In the genomic region with DNA sequence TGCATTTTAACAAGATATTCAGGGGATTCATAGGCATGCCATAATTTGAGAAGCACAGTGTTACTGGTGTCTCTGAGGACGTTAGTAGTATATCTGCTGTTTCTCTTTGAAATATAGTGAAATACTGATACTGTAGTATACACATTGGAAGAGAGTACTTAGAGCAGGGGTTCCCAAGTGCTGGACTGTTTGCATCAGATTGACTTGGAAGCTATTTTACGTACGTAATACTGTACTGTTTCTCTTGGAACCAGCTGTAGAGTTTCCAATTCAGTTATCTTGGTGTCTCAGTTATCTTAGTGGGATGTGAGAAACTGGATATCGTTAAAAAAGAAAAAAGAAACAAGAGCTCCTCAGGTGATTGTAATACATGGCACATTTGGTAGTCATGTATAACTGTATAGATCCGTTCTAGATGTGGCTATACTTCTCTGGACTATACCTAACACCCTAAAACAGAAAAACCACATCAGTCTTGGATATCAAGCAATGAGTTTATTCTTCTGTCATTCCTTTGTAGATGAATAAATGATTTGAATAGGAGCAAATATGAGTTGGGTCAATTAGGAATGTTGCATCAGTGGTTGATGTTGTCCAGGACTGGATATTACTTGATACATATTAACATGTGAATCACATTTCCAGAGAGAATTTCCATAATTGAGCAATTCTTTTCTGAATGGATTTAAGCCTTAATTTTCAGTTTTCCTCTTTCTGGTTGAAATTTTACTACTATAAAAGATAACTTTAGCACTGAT, we compare ENCODE assay signal across 28 cellular contexts.
"Had no signal": no experiment of that assay in that cellular context is flagged by ENCODE, and none has a peak within 500 bp of the region (broad histone marks: within the 10 kb centered on the region; RNA-seq: fewer than 3 reads in every experiment).

No MANE protein-coding gene starts in this region.

- H3K4me3 ChIP-seq: hepatocyte, left lung, lung, right atrium auricular region, skin epidermis, transverse colon had no signal

- H3K4me2 ChIP-seq: hepatocyte had no signal

- DNase-seq: activated B cell treated with CpG ODN at 0.5 μM for 24 hours; activated CD4-positive, alpha-beta memory T cell treated with anti-CD3 and anti-CD28 coated beads for 36 hours; activated CD4-positive, alpha-beta T cell treated with anti-CD3 and anti-CD28 coated beads for 4 hours; activated effector memory CD4-positive, alpha-beta T cell treated with Interleukin-2 at 50 U/mL for 16 hours; activated naive CD4-positive, alpha-beta T cell treated with anti-CD3 and anti-CD28 coated beads for 36 hours; activated naive CD8-positive, alpha-beta T cell treated with anti-CD3 and anti-CD28 coated beads, Interleukin-2, amount 10 ng/mL, durations not matched to agents 7 days and 5 days; activated T-cell treated with anti-CD3 and anti-CD28 coated beads, Interleukin-2, amount 50 U/mL, for 72 hours; caudate nucleus; effector CD4-positive, alpha-beta T cell; erythroblast; foreskin keratinocyte; immature natural killer cell; kidney glomerular epithelial cell; midbrain; natural killer cell; stimulated activated CD4-positive, alpha-beta T cell treated with anti-CD3 and anti-CD28 coated beads, Interleukin-2, amount 100 ng/mL, for 24 hours; SW 1271; T-helper 17 cell; transverse colon had no signal

- H3K4me1 Mint-ChIP-seq: activated B cell treated with CpG ODN at 0.5 μM for 24 hours; activated naive CD8-positive, alpha-beta T cell treated with anti-CD3 and anti-CD28 coated beads, Interleukin-2, amount 10 ng/mL, durations not matched to agents 7 days and 5 days had no signal

- ATAC-seq: activated T-cell treated with anti-CD3 and anti-CD28 coated beads, Interleukin-2, amount 50 U/mL, for 72 hours; foreskin keratinocyte; left lung; natural killer cell; stimulated activated effector memory CD8-positive, alpha-beta T cell treated with anti-CD3 and anti-CD28 coated beads, Interleukin-12 subunit alpha, Interleukin-12 subunit beta, amount 100 ng/mL, for 72 hours; T-helper 17 cell had no signal

- H3K27ac Mint-ChIP-seq: activated B cell treated with CpG ODN at 0.5 μM for 24 hours; activated CD4-positive, alpha-beta memory T cell treated with anti-CD3 and anti-CD28 coated beads for 36 hours; activated naive CD4-positive, alpha-beta T cell treated with anti-CD3 and anti-CD28 coated beads for 36 hours; activated naive CD8-positive, alpha-beta T cell treated with anti-CD3 and anti-CD28 coated beads, Interleukin-2, amount 10 ng/mL, durations not matched to agents 7 days and 5 days; activated T-cell treated with anti-CD3 and anti-CD28 coated beads, Interleukin-2, amount 50 U/mL, for 72 hours; dendritic cell treated with granulocyte-macrophage colony-stimulating factor and Interleukin-4, amounts not matched to agents 40 ng/mL and 50 ng/mL, for 4 days; immature natural killer cell; natural killer cell; progenitor cell of endocrine pancreas; stimulated activated effector memory CD8-positive, alpha-beta T cell treated with anti-CD3 and anti-CD28 coated beads, Interleukin-12 subunit alpha, Interleukin-12 subunit beta, amount 100 ng/mL, for 72 hours; T-helper 17 cell had no signal

- H2AFZ ChIP-seq: hepatocyte had no signal

- H3K9me3 Mint-ChIP-seq: activated B cell treated with CpG ODN at 0.5 μM for 24 hours; activated CD4-positive, alpha-beta memory T cell treated with anti-CD3 and anti-CD28 coated beads for 36 hours; activated naive CD4-positive, alpha-beta T cell treated with anti-CD3 and anti-CD28 coated beads for 36 hours; activated naive CD8-positive, alpha-beta T cell treated with anti-CD3 and anti-CD28 coated beads, Interleukin-2, amount 10 ng/mL, durations not matched to agents 7 days and 5 days; activated T-cell treated with anti-CD3 and anti-CD28 coated beads, Interleukin-2, amount 50 U/mL, for 72 hours; dendritic cell treated with granulocyte-macrophage colony-stimulating factor and Interleukin-4, amounts not matched to agents 40 ng/mL and 50 ng/mL, for 4 days; natural killer cell; stimulated activated effector memory CD8-positive, alpha-beta T cell treated with anti-CD3 and anti-CD28 coated beads, Interleukin-12 subunit alpha, Interleukin-12 subunit beta, amount 100 ng/mL, for 72 hours had no signal

- H3K4me3 Mint-ChIP-seq: activated B cell treated with CpG ODN at 0.5 μM for 24 hours; activated CD4-positive, alpha-beta memory T cell treated with anti-CD3 and anti-CD28 coated beads for 36 hours; activated naive CD4-positive, alpha-beta T cell treated with anti-CD3 and anti-CD28 coated beads for 36 hours; activated naive CD8-positive, alpha-beta T cell treated with anti-CD3 and anti-CD28 coated beads, Interleukin-2, amount 10 ng/mL, durations not matched to agents 7 days and 5 days; activated T-cell treated with anti-CD3 and anti-CD28 coated beads, Interleukin-2, amount 50 U/mL, for 72 hours; brain; dendritic cell treated with granulocyte-macrophage colony-stimulating factor and Interleukin-4, amounts not matched to agents 40 ng/mL and 50 ng/mL, for 4 days; immature natural killer cell; natural killer cell; stimulated activated effector memory CD8-positive, alpha-beta T cell treated with anti-CD3 and anti-CD28 coated beads, Interleukin-12 subunit alpha, Interleukin-12 subunit beta, amount 100 ng/mL, for 72 hours; T-helper 17 cell had no signal

- H3K9me3 ChIP-seq: left lung, right atrium auricular region, transverse colon had no signal

- H3K27ac ChIP-seq: foreskin keratinocyte, hepatocyte, left lung, right atrium auricular region, skin epidermis, transverse colon had no signal

- H3K4me1 ChIP-seq: foreskin keratinocyte, left lung, right atrium auricular region had no signal

- H3K27me3 ChIP-seq: foreskin keratinocyte, hepatocyte, left lung, right atrium auricular region, transverse colon had no signal

- H3K27me3 Mint-ChIP-seq: activated B cell treated with CpG ODN at 0.5 μM for 24 hours; activated CD4-positive, alpha-beta memory T cell treated with anti-CD3 and anti-CD28 coated beads for 36 hours; activated naive CD8-positive, alpha-beta T cell treated with anti-CD3 and anti-CD28 coated beads, Interleukin-2, amount 10 ng/mL, durations not matched to agents 7 days and 5 days; brain; dendritic cell treated with granulocyte-macrophage colony-stimulating factor and Interleukin-4, amounts not matched to agents 40 ng/mL and 50 ng/mL, for 4 days; progenitor cell of endocrine pancreas; T-helper 17 cell had no signal
